Comparison of ENCODE assay signal across 34 cellular contexts in the genomic region with DNA sequence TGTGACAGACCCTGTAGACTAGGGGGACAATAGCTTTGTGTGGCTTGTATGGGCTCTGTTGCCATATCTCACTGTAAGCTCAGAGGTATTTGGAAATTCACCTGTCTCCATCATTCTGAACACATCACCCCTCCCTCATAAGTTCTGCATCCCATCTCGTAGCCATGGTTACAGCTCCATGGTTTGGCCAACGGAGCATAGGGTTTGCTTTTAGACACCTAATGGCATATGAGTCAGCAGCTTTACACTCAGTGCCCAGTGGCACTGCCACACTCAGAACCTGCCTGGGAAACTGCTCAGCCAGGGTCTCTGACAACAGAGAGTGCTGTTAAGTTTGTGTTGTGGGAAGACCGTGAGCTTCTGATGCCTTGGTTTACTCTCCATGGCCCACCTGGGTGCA.
"Had no signal": no experiment of that assay in that cellular context is flagged by ENCODE, and none has a peak within 500 bp of the region (broad histone marks: within the 10 kb centered on the region; RNA-seq: fewer than 3 reads in every experiment).

No MANE protein-coding gene starts in this region.

- H3K9ac ChIP-seq: KMS-11 had no signal

- H3K27me3 ChIP-seq: ascending aorta, cardiac muscle cell, Peyer's patch had no signal

- H3K4me3 ChIP-seq: ascending aorta, cardiac muscle cell, Peyer's patch had no signal

- H3K27ac Mint-ChIP-seq: activated CD4-positive, alpha-beta memory T cell treated with anti-CD3 and anti-CD28 coated beads, Interleukin-2, amount 10 ng/mL, durations not matched to agents 7 days and 5 days; activated CD4-positive, alpha-beta T cell treated with anti-CD3 and anti-CD28 coated beads for 36 hours; activated CD8-positive, alpha-beta memory T cell treated with anti-CD3 and anti-CD28 coated beads, Interleukin-2, amount 10 ng/mL, durations not matched to agents 7 days and 5 days; activated naive CD4-positive, alpha-beta T cell treated with anti-CD3 and anti-CD28 coated beads, Interleukin-2, amount 50 U/mL, for 24 hours; activated naive CD8-positive, alpha-beta T cell treated with anti-CD3 and anti-CD28 coated beads, Interleukin-2, amount 10 ng/mL, durations not matched to agents 7 days and 5 days had no signal

- DNase-seq: activated CD4-positive, alpha-beta memory T cell treated with anti-CD3 and anti-CD28 coated beads, Interleukin-2, amount 10 ng/mL, durations not matched to agents 7 days and 5 days; activated CD4-positive, alpha-beta T cell treated with anti-CD3 and anti-CD28 coated beads for 36 hours; activated CD8-positive, alpha-beta memory T cell treated with anti-CD3 and anti-CD28 coated beads for 24 hours; activated CD8-positive, alpha-beta memory T cell treated with anti-CD3 and anti-CD28 coated beads, Interleukin-2, amount 10 ng/mL, durations not matched to agents 7 days and 5 days; activated CD8-positive, alpha-beta memory T cell treated with anti-CD3 and anti-CD28 coated beads, Interleukin-2, amount 50 U/mL, for 48 hours; activated gamma-delta T cell; activated naive CD4-positive, alpha-beta T cell treated with Interleukin-2 at 50 U/mL for 16 hours; activated naive CD8-positive, alpha-beta T cell treated with anti-CD3 and anti-CD28 coated beads, Interleukin-2, amount 10 ng/mL, durations not matched to agents 7 days and 5 days; activated T-cell treated with anti-CD3 and anti-CD28 coated beads, Interleukin-2, amount 50 U/mL, for 48 hours; amygdala; MM.1S; MV-4-11; NCI-H1092; NCI-H146; NCI-H187; NCI-H2029 treated with DMSO at 0.1 percent for 48 hours; NCI-H2107; NCI-H2171; NCI-H510A; NCI-H526; NCI-H748 treated with DMSO at 0.1 percent for 48 hours; NK-92 treated with Interleukin-12 subunit alpha and Interleukin-12 subunit beta, amount 100 ng/mL, for 24 hours; PC-3; Peyer's patch; SIG-M5; T1000 had no signal

- H3K4me1 ChIP-seq: ascending aorta, Peyer's patch had no signal

- H3K4me2 ChIP-seq: KMS-11 had no signal

- H3K27ac ChIP-seq: ascending aorta, cardiac muscle cell, KMS-11, Peyer's patch, RWPE1 had no signal

- ATAC-seq: activated CD4-positive, alpha-beta T cell treated with anti-CD3 and anti-CD28 coated beads for 36 hours; activated CD4-positive, CD25-positive, alpha-beta regulatory T cell treated with anti-CD3 and anti-CD28 coated beads, Interleukin-2, amount 50 U/mL, for 24 hours; activated CD8-positive, alpha-beta memory T cell treated with anti-CD3 and anti-CD28 coated beads, Interleukin-2, amount 10 ng/mL, durations not matched to agents 7 days and 5 days; PC-3; Right ventricle myocardium inferior had no signal

- H3K4me1 Mint-ChIP-seq: activated naive CD4-positive, alpha-beta T cell treated with anti-CD3 and anti-CD28 coated beads, Interleukin-2, amount 50 U/mL, for 24 hours; central memory CD8-positive, alpha-beta T cell had no signal

- H3K4me3 Mint-ChIP-seq: activated CD4-positive, alpha-beta memory T cell treated with anti-CD3 and anti-CD28 coated beads, Interleukin-2, amount 10 ng/mL, durations not matched to agents 7 days and 5 days; activated CD4-positive, alpha-beta T cell treated with anti-CD3 and anti-CD28 coated beads for 36 hours; activated CD8-positive, alpha-beta memory T cell treated with anti-CD3 and anti-CD28 coated beads, Interleukin-2, amount 10 ng/mL, durations not matched to agents 7 days and 5 days; activated naive CD4-positive, alpha-beta T cell treated with anti-CD3 and anti-CD28 coated beads, Interleukin-2, amount 50 U/mL, for 24 hours; activated naive CD8-positive, alpha-beta T cell treated with anti-CD3 and anti-CD28 coated beads, Interleukin-2, amount 10 ng/mL, durations not matched to agents 7 days and 5 days; central memory CD8-positive, alpha-beta T cell had no signal

- H3K9me3 Mint-ChIP-seq: activated CD4-positive, alpha-beta memory T cell treated with anti-CD3 and anti-CD28 coated beads, Interleukin-2, amount 10 ng/mL, durations not matched to agents 7 days and 5 days; activated naive CD4-positive, alpha-beta T cell treated with anti-CD3 and anti-CD28 coated beads, Interleukin-2, amount 50 U/mL, for 24 hours; activated naive CD8-positive, alpha-beta T cell treated with anti-CD3 and anti-CD28 coated beads, Interleukin-2, amount 10 ng/mL, durations not matched to agents 7 days and 5 days; central memory CD8-positive, alpha-beta T cell had no signal

- H3K9me3 ChIP-seq: ascending aorta, Peyer's patch had no signal

- H3K27me3 Mint-ChIP-seq: activated CD4-positive, alpha-beta memory T cell treated with anti-CD3 and anti-CD28 coated beads, Interleukin-2, amount 10 ng/mL, durations not matched to agents 7 days and 5 days; activated CD4-positive, alpha-beta T cell treated with anti-CD3 and anti-CD28 coated beads for 36 hours; activated CD8-positive, alpha-beta memory T cell treated with anti-CD3 and anti-CD28 coated beads, Interleukin-2, amount 10 ng/mL, durations not matched to agents 7 days and 5 days; activated naive CD4-positive, alpha-beta T cell treated with anti-CD3 and anti-CD28 coated beads, Interleukin-2, amount 50 U/mL, for 24 hours; activated naive CD8-positive, alpha-beta T cell treated with anti-CD3 and anti-CD28 coated beads, Interleukin-2, amount 10 ng/mL, durations not matched to agents 7 days and 5 days; central memory CD8-positive, alpha-beta T cell had no signal
